ENCODE assay signal across 16 cellular contexts in genomic region chr5:148979104-148979723, GRCh38.
DNase-seq lines count a peak whose midpoint lies in the region; ATAC-seq and TF ChIP-seq lines count a peak whose summit lies in the region.
"Had no signal": no experiment of that assay in that cellular context is flagged by ENCODE, and none has a peak within 500 bp of the region (broad histone marks: within the 10 kb centered on the region; RNA-seq: fewer than 3 reads in every experiment).

No MANE protein-coding gene starts in this region.

- peak overlapping the region; percentile 16 for H3K4me2 ChIP-seq in mammary epithelial cell (ENCODE audit: insufficient read depth, low read depth, low read length)

- TF ChIP-seq CTCF in HFFc6 (IDR thresholded peaks at IDR 0.05) (no peak), mammary epithelial cell (conservative IDR thresholded peaks at IDR 0.05 in 1 of 2, IDR thresholded peaks at IDR 0.05 in 1 of 2; ENCODE audit: extremely low read depth in 1 of 2, insufficient read depth in 1 of 2, low read depth in 1 of 2, low read length in 2 of 2) (no peak), left lung (IDR thresholded peaks at IDR 0.05) (no peak), A673 (conservative IDR thresholded peaks at IDR 0.05; ENCODE audit: low read depth, low read length) (no peak)

- H4K20me1 ChIP-seq in mammary epithelial cell (ENCODE audit: insufficient read depth, low read length) = no peaks in the 10 kb centered on the region

- CTCF ChIA-PET in mammary epithelial cell (lab: Charles Lee; ENCODE audit: low non-redundant PET) (no interaction called here), A673 (lab: Charles Lee) (no interaction called here)

- peak overlapping the region; percentile 4; the same call in 1 of the 2 replicates for H3K27ac Mint-ChIP-seq in HFFc6
- H3K27ac Mint-ChIP-seq: activated naive CD4-positive, alpha-beta T cell treated with anti-CD3 and anti-CD28 coated beads for 36 hours had no signal

- peak overlapping the region; percentile 57 for H2AFZ ChIP-seq in mammary epithelial cell (ENCODE audit: low read depth, low read length)

- BruUV-seq in mammary epithelial cell (replicated peaks; lab: Mats Ljungman, UMichigan) (TSS peak; percentile 79), A673 (replicated peaks; lab: Mats Ljungman, UMichigan) (no TSS peak)

- H3K27ac ChIP-seq in mammary epithelial cell (ENCODE audit: insufficient read depth, low read depth, low read length) = peak overlapping the region; percentile 89
- peak overlapping the region; percentile 9 to 44 for H3K27ac ChIP-seq in left lung
- peak overlapping the region in 14 of 21 experiments; percentile 20 to 89 (median 68) for H3K27ac ChIP-seq in skin epidermis
- no peak overlapping the region for H3K27ac ChIP-seq in A673 (ENCODE audit: low read depth, low read length, poor library complexity, severe bottlenecking)

- POLR2A ChIA-PET in A673 (lab: Charles Lee; ENCODE audit: low non-redundant PET) = no interaction called here

- dilution Hi-C loops in mammary epithelial cell (cut with HindIII; ENCODE audit: low sequenced_read_pairs) = loop anchor here (5.0 kb wide), 1 partner anchor 67 kb away; no protein-coding TSS in a partner anchor

- H3K4me3 ChIP-seq in mammary epithelial cell (replicated peaks in 1 of 3; ENCODE audit: insufficient read depth in 1 of 3, low read depth in 2 of 3, low read length in 3 of 3) (no peak overlapping the region), left lung (no peak overlapping the region), skin epidermis (no peak overlapping the region), A673 (ENCODE audit: low read depth, low read length, poor library complexity, severe bottlenecking) (no peak overlapping the region)

- H3K9me3 ChIP-seq in mammary epithelial cell (replicated peaks; ENCODE audit: insufficient read depth, low read length) (no peaks in the 10 kb centered on the region), left lung (no peaks in the 10 kb centered on the region), A673 (ENCODE audit: low read depth, low read length, poor library complexity, severe bottlenecking) (no peaks in the 10 kb centered on the region)

- no peak overlapping the region for H3K4me3 Mint-ChIP-seq in HFFc6
- H3K4me3 Mint-ChIP-seq: activated naive CD4-positive, alpha-beta T cell treated with anti-CD3 and anti-CD28 coated beads for 36 hours; central memory CD8-positive, alpha-beta T cell had no signal

- H3K4me1 Mint-ChIP-seq in HFFc6 (ENCODE audit: low read depth) = peaks cover 58% of the 10 kb centered on the region
- H3K4me1 Mint-ChIP-seq: central memory CD8-positive, alpha-beta T cell had no signal

- H3K27me3 ChIP-seq in mammary epithelial cell (ENCODE audit: insufficient read depth, low read length) (no peaks in the 10 kb centered on the region), left lung (no peaks in the 10 kb centered on the region), A673 (replicated peaks; ENCODE audit: insufficient read depth, low read depth, low read length, poor library complexity) (no peaks in the 10 kb centered on the region)

- peaks cover 4% of the 10 kb centered on the region for H3K27me3 Mint-ChIP-seq in HFFc6 (ENCODE audit: insufficient read depth)

- H3K36me3 ChIP-seq in mammary epithelial cell (ENCODE audit: insufficient read depth, low read length) (no peaks in the 10 kb centered on the region), left lung (no peaks in the 10 kb centered on the region), A673 (ENCODE audit: insufficient read depth, low read length, poor library complexity, severe bottlenecking) (no peaks in the 10 kb centered on the region)

- H3K79me2 ChIP-seq in mammary epithelial cell (ENCODE audit: insufficient read depth, low read length) = no peaks in the 10 kb centered on the region

- no peaks in the 10 kb centered on the region for H3K36me3 Mint-ChIP-seq in HFFc6 (ENCODE audit: low read depth)

- intact Hi-C loops in mammary epithelial cell (cut with micrococcal nuclease) (loop anchor here (1.0 kb wide), 1 partner anchor 13 kb away; no protein-coding TSS in a partner anchor), left lung (cut with DNase I) (no loop called here), A673 (cut with micrococcal nuclease; ENCODE audit: unreplicated experiment) (no loop called here)

- 46% methylated on average over 7 of the region's 7 CpGs for WGBS in mammary epithelial cell (ENCODE audit: low coverage, missing lambda C conversion rate)

- H3K4me1 ChIP-seq in mammary epithelial cell (ENCODE audit: insufficient read depth, low read length) (peaks cover 52% of the 10 kb centered on the region), left lung (no peaks in the 10 kb centered on the region), A673 (ENCODE audit: insufficient read depth, low read length, poor library complexity, severe bottlenecking) (no peaks in the 10 kb centered on the region)

- peak overlapping the region; percentile 69 for H3K9ac ChIP-seq in mammary epithelial cell (ENCODE audit: insufficient read depth, low read length)

- in situ Hi-C loops in mammary epithelial cell (cut with MboI; ENCODE audit: low sequenced_read_pairs in 2 of 2) = no loop called here

- no peak for DNase-seq in HFFc6
- peak; percentile 74 for DNase-seq in mammary epithelial cell
- DNase-seq in left lung = peak; percentile 79 to 82
- no peak for DNase-seq in NCI-H2107 (lab: John Stamatoyannopoulos, UW)
- DNase-seq in A673 (ENCODE audit: low spot score) = no peak
- no peak for DNase-seq in NCI-H446 treated with DMSO at 0.1 percent for 48 hours (lab: John Stamatoyannopoulos, UW)
- DNase-seq: activated naive CD4-positive, alpha-beta T cell treated with anti-CD3 and anti-CD28 coated beads for 36 hours; erythroblast; H7; NCI-H1092 treated with DMSO at 0.1 percent for 48 hours; NCI-H510A; RPMI8226; small intestine had no signal

- peak; percentile 93 for ATAC-seq in left lung
- no peak for ATAC-seq in HG03097 (IDR thresholded peaks at IDR 0.05; ENCODE audit: low FRiP score, unreplicated experiment)

- H3K9me3 Mint-ChIP-seq in HFFc6 = no peaks in the 10 kb centered on the region
- H3K9me3 Mint-ChIP-seq: activated naive CD4-positive, alpha-beta T cell treated with anti-CD3 and anti-CD28 coated beads for 36 hours; central memory CD8-positive, alpha-beta T cell had no signal

Comparison
In these comparisons a context has a peak if more than half of its experiments do, and no peak if none do; other contexts are left out.
1. DNase-seq: peak in mammary epithelial cell (single experiment) and left lung (2 of 2); none in HFFc6 (single experiment), NCI-H2107 (single experiment), A673 (single experiment) and NCI-H446 treated with DMSO at 0.1 percent for 48 hours (single experiment).